Comparison of ENCODE assay signal across 12 cellular contexts in the genomic region with DNA sequence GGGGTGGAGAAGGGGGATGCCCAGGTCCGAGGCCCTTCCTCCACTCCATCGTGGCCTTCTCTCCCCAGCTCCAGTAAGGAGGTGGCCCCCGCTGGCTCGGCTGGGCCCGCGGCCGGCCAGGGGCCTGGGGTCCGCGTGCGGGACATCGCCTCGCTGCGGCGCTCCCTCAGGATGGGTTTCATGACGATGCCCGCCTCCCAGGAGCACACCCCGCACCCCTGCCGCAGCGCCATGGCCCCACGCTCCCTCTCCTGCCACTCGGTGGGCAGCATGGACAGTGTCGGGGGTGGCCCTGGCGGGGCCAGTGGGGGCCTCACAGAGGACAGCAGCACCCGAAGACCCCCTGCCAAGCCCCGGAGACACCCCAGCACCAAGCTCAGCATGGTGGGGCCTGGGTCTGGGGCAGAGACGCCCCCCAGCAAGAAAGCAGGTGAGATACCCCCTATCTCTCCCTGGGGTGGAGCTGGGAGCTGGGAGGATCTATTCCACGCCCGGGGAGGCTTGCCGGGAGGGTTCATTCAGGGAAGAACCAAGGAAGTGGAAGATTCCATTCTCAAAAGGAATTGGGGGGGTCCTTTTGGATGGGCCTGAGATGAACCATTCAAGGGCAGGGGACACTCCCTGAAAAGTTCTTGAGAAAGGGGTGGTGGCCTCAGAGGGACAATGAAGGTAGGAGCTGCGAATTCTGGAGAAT. TPM values are rescaled to one million over a fixed set of nuclear protein-coding genes. Genes with fewer than 3 reads are reported as not detected.
DNase-seq lines count a peak whose midpoint lies in the region; ATAC-seq, FAIRE-seq and TF ChIP-seq lines count a peak whose summit lies in the region.
"Had no signal": no experiment of that assay in that cellular context is flagged by ENCODE, and none has a peak within 500 bp of the region (broad histone marks: within the 10 kb centered on the region; RNA-seq: fewer than 3 reads in every experiment).

No MANE protein-coding gene starts in this region.

- TF ChIP-seq EP300 in HepG2 (IDR thresholded peaks at IDR 0.05; ENCODE audit: low read depth in 2 of 2, low read length in 2 of 2) (no peak), HepG2 (CRISPR knock-in tag; IDR thresholded peaks at IDR 0.05; ENCODE audit: borderline replicate concordance) (no peak)

- TF ChIP-seq RAD21 in HepG2 (CRISPR knock-in tag; IDR thresholded peaks at IDR 0.05) = no peak

- H3K4me3 ChIP-seq in HepG2 (replicated peaks in 1 of 3; ENCODE audit: insufficient read depth in 1 of 3, low read depth in 2 of 3, low read length in 3 of 3) (no peak overlapping the region), right lobe of liver (no peak overlapping the region), fibroblast of villous mesenchyme (ENCODE audit: low read depth, low read length) (no peak overlapping the region), gastrocnemius medialis (no peak overlapping the region)

- intact Hi-C loops in HepG2 (cut with micrococcal nuclease; ENCODE audit: unreplicated experiment) = no loop called here
- intact Hi-C loops in right lobe of liver (cut with DNase I) = no loop called here
- intact Hi-C loops in gastrocnemius medialis (cut with DNase I; ENCODE audit: low total_unique reads) = no loop called here

- H2AFZ ChIP-seq in HepG2 (ENCODE audit: low read length) = no peak overlapping the region

- H3K36me3 ChIP-seq in HepG2 (replicated peaks in 1 of 2; ENCODE audit: control insufficient read depth in 1 of 2, insufficient read depth in 2 of 2, low read length in 2 of 2) = no peaks in the 10 kb centered on the region
- H3K36me3 ChIP-seq in right lobe of liver = no peaks in the 10 kb centered on the region
- H3K36me3 ChIP-seq in gastrocnemius medialis = no peaks in the 10 kb centered on the region

- 51% methylated on average over 13 of the region's 30 CpGs for WGBS in HepG2 (ENCODE audit: low lambda C conversion rate)
- 88% methylated on average over 1 of the region's 30 CpGs for WGBS in right lobe of liver (ENCODE audit: insufficient coverage, low coverage, low lambda C conversion rate, missing lambda C conversion rate)

- CTCF ChIA-PET in HepG2 (lab: Yijun Ruan, JAX; ENCODE audit: low intra/inter-chr PET ratio, low total read pairs) (no interaction called here), HEK293T (lab: Yijun Ruan, JAX) (no interaction called here)

- peaks cover 64% of the 10 kb centered on the region for H3K4me1 ChIP-seq in HepG2 (ENCODE audit: insufficient read depth, low read length)
- peaks cover 0 to 8% (median 0%) of the 10 kb centered on the region in 4 donors for H3K4me1 ChIP-seq in right lobe of liver
- H3K4me1 ChIP-seq in gastrocnemius medialis = peaks cover 4 to 5% of the 10 kb centered on the region in 2 donors

- TF ChIP-seq CTCF in HepG2 (CRISPR knock-in tag; IDR thresholded peaks at IDR 0.05) (no peak), right lobe of liver (IDR thresholded peaks at IDR 0.05) (no peak), fibroblast of villous mesenchyme (IDR thresholded peaks at IDR 0.05; ENCODE audit: insufficient read depth, low read depth, low read length) (no peak), gastrocnemius medialis (IDR thresholded peaks at IDR 0.05 in 4 of 5, conservative IDR thresholded peaks at IDR 0.05 in 1 of 5) (no peak)

- FAIRE-seq in HepG2 (lab: Jason Lieb, UNC) = no peak

- BruUV-seq in HepG2 (replicated peaks; lab: Mats Ljungman, UMichigan) = no TSS peak

- no peak for DNase-seq in HepG2 (ENCODE audit: low spot score)
- DNase-seq in right lobe of liver = no peak
- DNase-seq in NCI-H526 treated with DMSO at 0.1 percent for 48 hours (lab: John Stamatoyannopoulos, UW) = peak; percentile 22
- DNase-seq in fibroblast of villous mesenchyme (ENCODE audit: low read depth) = peak; percentile 48
- no peak for DNase-seq in GM19238 (ENCODE audit: insufficient read length, low spot score)
- no peak for DNase-seq in HEK293T (ENCODE audit: extremely low spot score)
- no peak for DNase-seq in gastrocnemius medialis
- DNase-seq: activated CD4-positive, alpha-beta T cell treated with anti-CD3 and anti-CD28 coated beads for 1 hour; activated T-cell treated with anti-CD3 and anti-CD28 coated beads, Interleukin-2, amount 50 U/mL, for 48 hours; NCI-H524 treated with DMSO at 0.1 percent for 48 hours; stimulated activated naive CD8-positive, alpha-beta T cell treated with anti-CD3 and anti-CD28 coated beads, Interleukin-15, amount 100 ng/mL, for 72 hours had no signal

- TF ChIP-seq POLR2A in HepG2 (IDR thresholded peaks at IDR 0.05; ENCODE audit: insufficient read depth in 1 of 2, low read depth in 2 of 2, low read length in 2 of 2) (no peak), right lobe of liver (IDR thresholded peaks at IDR 0.05) (no peak), gastrocnemius medialis (IDR thresholded peaks at IDR 0.05) (no peak)

- no peak overlapping the region for H3K4me2 ChIP-seq in HepG2 (ENCODE audit: low read depth, low read length)

- H4K20me1 ChIP-seq in HepG2 (ENCODE audit: insufficient read depth, low read length) = no peaks in the 10 kb centered on the region

- ATAC-seq in HepG2 (no peak), right lobe of liver (no peak), HG03159 (IDR thresholded peaks at IDR 0.05; ENCODE audit: unreplicated experiment) (no peak), gastrocnemius medialis (no peak)
- ATAC-seq: stimulated activated naive CD8-positive, alpha-beta T cell treated with anti-CD3 and anti-CD28 coated beads, Interleukin-15, amount 100 ng/mL, for 72 hours had no signal

- H3K79me2 ChIP-seq in HepG2 (ENCODE audit: insufficient read depth, low read length) = no peaks in the 10 kb centered on the region

- no peak overlapping the region for H3K9ac ChIP-seq in HepG2 (ENCODE audit: insufficient read depth, low read depth, low read length)

- H3K9me3 ChIP-seq in HepG2 (ENCODE audit: low read length) (no peaks in the 10 kb centered on the region), right lobe of liver (no peaks in the 10 kb centered on the region), gastrocnemius medialis (no peaks in the 10 kb centered on the region)

- H3K27ac ChIP-seq in HepG2 (ENCODE audit: extremely low read length, insufficient read depth, low read length) (no peak overlapping the region), right lobe of liver (no peak overlapping the region), gastrocnemius medialis (no peak overlapping the region)

- in situ Hi-C loops in HepG2 (cut with HindIII; ENCODE audit: extremely low pct_ligation_motif_present, low pct_unique_long_range_greater_than_20kb) = loop anchor here (5.0 kb wide), 1 partner anchor 80 kb away; no protein-coding TSS in a partner anchor
- in situ Hi-C loops in gastrocnemius medialis (cut with MboI; ENCODE audit: low sequenced_read_pairs in 4 of 4) = no loop called here

- POLR2A ChIA-PET in HepG2 (lab: Yijun Ruan, JAX) (no interaction called here), HEK293T (lab: Yijun Ruan, JAX) (interaction anchor here (0.6 to 1.8 kb wide), 3 partner anchors 9 to 58 kb away, joined by 3 to 4 read pairs (median 3); a partner anchor contains a TSS)

- peaks cover 3 to 44% of the 10 kb centered on the region in 2 experiments for H3K27me3 ChIP-seq in HepG2 (ENCODE audit: control insufficient read depth in 1 of 2, insufficient read depth in 2 of 2, low read length in 2 of 2)
- H3K27me3 ChIP-seq in right lobe of liver = no peaks in the 10 kb centered on the region
- no peaks in the 10 kb centered on the region for H3K27me3 ChIP-seq in gastrocnemius medialis

RNA-seq across cellular contexts. Expression of a gene that starts 3.2 kb away (rescaled TPM):
- total RNA-seq in HepG2 (2016; rRNA removed; fragmentation: Illumina TruSeq; extraction: Trizol) = 0.15 TPM in 2 replicates
- total RNA-seq in HepG2 (2016; cell fraction: cytosol; rRNA removed; fragmentation: Illumina TruSeq; extraction: Trizol; ENCODE audit: low read depth) = not detected in 2 replicates
- 0.09 and 0.26 TPM in 2 replicates for total RNA-seq in HepG2 (2016; cell fraction: insoluble cytoplasmic fraction; rRNA removed; fragmentation: Illumina TruSeq; extraction: Trizol)
- total RNA-seq in HepG2 (2016; cell fraction: membrane; rRNA removed; fragmentation: Illumina TruSeq; extraction: Trizol) = 0.55 TPM in 1 of 2 replicates, not detected in the other
- total RNA-seq in HepG2 (2016; cell fraction: nucleus; rRNA removed; fragmentation: Illumina TruSeq; extraction: Trizol) = 0.09 and 0.22 TPM in 2 replicates
- polyA plus RNA-seq in HepG2 (2011; rRNA removed) = 0.46 and 0.76 TPM in 2 replicates
- polyA plus RNA-seq in HepG2 (2011; cell fraction: cytosol; rRNA removed) = 0.44 and 0.70 TPM in 2 replicates
- 2.4 and 2.9 TPM in 2 replicates for polyA plus RNA-seq in HepG2 (2011; cell fraction: nucleus; rRNA removed)
- 0.60 and 0.88 TPM in 2 replicates for polyA plus RNA-seq in HepG2 (2012)
- 0.07 and 0.09 TPM in 2 replicates for polyA plus RNA-seq in HepG2 (2016; cell fraction: cytosol; fragmentation: Illumina TruSeq; extraction: Trizol; ENCODE audit: low read depth)
- 0.08 TPM in 1 of 2 replicates, not detected in the other for polyA plus RNA-seq in HepG2 (2016; cell fraction: insoluble cytoplasmic fraction; fragmentation: Illumina TruSeq; extraction: Trizol; ENCODE audit: low read depth)
- polyA plus RNA-seq in HepG2 (2016; cell fraction: membrane; fragmentation: Illumina TruSeq; extraction: Trizol; ENCODE audit: low read depth) = 0.07 TPM in 1 of 2 replicates, not detected in the other
- 0.77 and 0.83 TPM in 2 replicates for polyA plus RNA-seq in HepG2 (2016; cell fraction: nucleus; fragmentation: Illumina TruSeq; extraction: Trizol; ENCODE audit: insufficient read depth, low read depth)
- polyA minus RNA-seq in HepG2 (2011; rRNA and poly(A)+ RNA removed; ENCODE audit: low replicate concordance) = 0.62 TPM in 1 of 2 replicates, not detected in the other
- 0.53 and 0.99 TPM in 2 replicates for polyA minus RNA-seq in HepG2 (2011; cell fraction: cytosol; rRNA and poly(A)+ RNA removed)
- polyA minus RNA-seq in HepG2 (2011; cell fraction: nucleus; rRNA and poly(A)+ RNA removed) = 0.62 and 0.64 TPM in 2 replicates
- total RNA-seq in right lobe of liver = under 1 TPM; 0.06 to 0.74 (median 0.32) TPM
- 0.43 and 0.64 TPM in 2 replicates for total RNA-seq in fibroblast of villous mesenchyme
- total RNA-seq in gastrocnemius medialis = under 1 TPM in 1 of 4 donors, not detected in 3; 0.29 TPM

RNA-seq across cellular contexts. Expression of a gene that starts 7.9 kb away (rescaled TPM):
- total RNA-seq in HepG2 (2016; rRNA removed; fragmentation: Illumina TruSeq; extraction: Trizol) = 6.3 and 7.7 TPM in 2 replicates
- total RNA-seq in HepG2 (2016; cell fraction: cytosol; rRNA removed; fragmentation: Illumina TruSeq; extraction: Trizol; ENCODE audit: low read depth) = 2.6 and 2.9 TPM in 2 replicates
- 5.6 and 7.4 TPM in 2 replicates for total RNA-seq in HepG2 (2016; cell fraction: insoluble cytoplasmic fraction; rRNA removed; fragmentation: Illumina TruSeq; extraction: Trizol)
- total RNA-seq in HepG2 (2016; cell fraction: membrane; rRNA removed; fragmentation: Illumina TruSeq; extraction: Trizol) = 4.7 and 8.1 TPM in 2 replicates
- total RNA-seq in HepG2 (2016; cell fraction: nucleus; rRNA removed; fragmentation: Illumina TruSeq; extraction: Trizol) = 4.4 and 5.5 TPM in 2 replicates
- 8.7 and 10.1 TPM in 2 replicates for polyA plus RNA-seq in HepG2 (2011; rRNA removed)
- 6.5 and 10.9 TPM in 2 replicates for polyA plus RNA-seq in HepG2 (2011; cell fraction: cytosol; rRNA removed)
- 17.7 and 20.7 TPM in 2 replicates for polyA plus RNA-seq in HepG2 (2011; cell fraction: nucleus; rRNA removed)
- 6.9 and 11.5 TPM in 2 replicates for polyA plus RNA-seq in HepG2 (2012)
- 2.7 and 4.0 TPM in 2 replicates for polyA plus RNA-seq in HepG2 (2016; cell fraction: cytosol; fragmentation: Illumina TruSeq; extraction: Trizol; ENCODE audit: low read depth)
- polyA plus RNA-seq in HepG2 (2016; cell fraction: insoluble cytoplasmic fraction; fragmentation: Illumina TruSeq; extraction: Trizol; ENCODE audit: low read depth) = 10.1 and 11.1 TPM in 2 replicates
- 6.2 and 8.1 TPM in 2 replicates for polyA plus RNA-seq in HepG2 (2016; cell fraction: membrane; fragmentation: Illumina TruSeq; extraction: Trizol; ENCODE audit: low read depth)
- 13.1 and 14.8 TPM in 2 replicates for polyA plus RNA-seq in HepG2 (2016; cell fraction: nucleus; fragmentation: Illumina TruSeq; extraction: Trizol; ENCODE audit: insufficient read depth, low read depth)
- 9.9 and 13.8 TPM in 2 replicates for polyA minus RNA-seq in HepG2 (2011; rRNA and poly(A)+ RNA removed; ENCODE audit: low replicate concordance)
- 7.0 and 9.1 TPM in 2 replicates for polyA minus RNA-seq in HepG2 (2011; cell fraction: cytosol; rRNA and poly(A)+ RNA removed)
- polyA minus RNA-seq in HepG2 (2011; cell fraction: nucleus; rRNA and poly(A)+ RNA removed) = 3.0 and 4.5 TPM in 2 replicates
- total RNA-seq in right lobe of liver = 10 to 100 TPM; 12.5 to 20.5 (median 17.0) TPM
- total RNA-seq in fibroblast of villous mesenchyme = 26.4 and 30.2 TPM in 2 replicates
- total RNA-seq in gastrocnemius medialis = 10 to 100 TPM; 14.3 to 25.5 (median 21.2) TPM

RNA-seq across cellular contexts. Expression of a gene that starts 22.8 kb away (rescaled TPM):
- total RNA-seq in HepG2 (2016; rRNA removed; fragmentation: Illumina TruSeq; extraction: Trizol) (not detected in 2 replicates), right lobe of liver (not detected), fibroblast of villous mesenchyme (not detected in 2 replicates), gastrocnemius medialis (under 1 TPM in 1 of 4 donors, not detected in 3; 0.29 TPM)
- not detected in 2 replicates for total RNA-seq in HepG2 (2016; cell fraction: cytosol; rRNA removed; fragmentation: Illumina TruSeq; extraction: Trizol; ENCODE audit: low read depth)
- 0.15 TPM in 1 of 2 replicates, not detected in the other for total RNA-seq in HepG2 (2016; cell fraction: insoluble cytoplasmic fraction; rRNA removed; fragmentation: Illumina TruSeq; extraction: Trizol)
- not detected in 2 replicates for total RNA-seq in HepG2 (2016; cell fraction: membrane; rRNA removed; fragmentation: Illumina TruSeq; extraction: Trizol)
- total RNA-seq in HepG2 (2016; cell fraction: nucleus; rRNA removed; fragmentation: Illumina TruSeq; extraction: Trizol) = not detected in 2 replicates
- 0.24 and 0.41 TPM in 2 replicates for polyA plus RNA-seq in HepG2 (2011; rRNA removed)
- 0.16 TPM in 1 of 2 replicates, not detected in the other for polyA plus RNA-seq in HepG2 (2011; cell fraction: cytosol; rRNA removed)
- polyA plus RNA-seq in HepG2 (2011; cell fraction: nucleus; rRNA removed) = 0.55 and 0.99 TPM in 2 replicates
- 0.20 TPM in 1 of 2 replicates, not detected in the other for polyA plus RNA-seq in HepG2 (2012)
- not detected in 2 replicates for polyA plus RNA-seq in HepG2 (2016; cell fraction: cytosol; fragmentation: Illumina TruSeq; extraction: Trizol; ENCODE audit: low read depth)
- not detected in 2 replicates for polyA plus RNA-seq in HepG2 (2016; cell fraction: insoluble cytoplasmic fraction; fragmentation: Illumina TruSeq; extraction: Trizol; ENCODE audit: low read depth)
- 0.26 TPM in 1 of 2 replicates, not detected in the other for polyA plus RNA-seq in HepG2 (2016; cell fraction: membrane; fragmentation: Illumina TruSeq; extraction: Trizol; ENCODE audit: low read depth)
- not detected in 2 replicates for polyA plus RNA-seq in HepG2 (2016; cell fraction: nucleus; fragmentation: Illumina TruSeq; extraction: Trizol; ENCODE audit: insufficient read depth, low read depth)
- 0.14 and 0.65 TPM in 2 replicates for polyA minus RNA-seq in HepG2 (2011; rRNA and poly(A)+ RNA removed; ENCODE audit: low replicate concordance)
- not detected in 2 replicates for polyA minus RNA-seq in HepG2 (2011; cell fraction: cytosol; rRNA and poly(A)+ RNA removed)
- polyA minus RNA-seq in HepG2 (2011; cell fraction: nucleus; rRNA and poly(A)+ RNA removed) = not detected in 2 replicates

RNA-seq across cellular contexts. Expression of a gene that starts 50.6 kb away (rescaled TPM):
- total RNA-seq in HepG2 (2016; rRNA removed; fragmentation: Illumina TruSeq; extraction: Trizol) = 16.7 and 24.8 TPM in 2 replicates
- total RNA-seq in HepG2 (2016; cell fraction: cytosol; rRNA removed; fragmentation: Illumina TruSeq; extraction: Trizol; ENCODE audit: low read depth) = 16.5 and 21.7 TPM in 2 replicates
- total RNA-seq in HepG2 (2016; cell fraction: insoluble cytoplasmic fraction; rRNA removed; fragmentation: Illumina TruSeq; extraction: Trizol) = 19.3 and 24.7 TPM in 2 replicates
- 16.5 and 20.1 TPM in 2 replicates for total RNA-seq in HepG2 (2016; cell fraction: membrane; rRNA removed; fragmentation: Illumina TruSeq; extraction: Trizol)
- 13.8 and 17.9 TPM in 2 replicates for total RNA-seq in HepG2 (2016; cell fraction: nucleus; rRNA removed; fragmentation: Illumina TruSeq; extraction: Trizol)
- polyA plus RNA-seq in HepG2 (2011; rRNA removed) = 26.4 and 29.0 TPM in 2 replicates
- 18.0 and 33.0 TPM in 2 replicates for polyA plus RNA-seq in HepG2 (2011; cell fraction: cytosol; rRNA removed)
- 102 and 127 TPM in 2 replicates for polyA plus RNA-seq in HepG2 (2011; cell fraction: nucleus; rRNA removed)
- 17.6 and 20.1 TPM in 2 replicates for polyA plus RNA-seq in HepG2 (2012)
- 16.5 and 23.2 TPM in 2 replicates for polyA plus RNA-seq in HepG2 (2016; cell fraction: cytosol; fragmentation: Illumina TruSeq; extraction: Trizol; ENCODE audit: low read depth)
- 21.3 TPM in 2 replicates for polyA plus RNA-seq in HepG2 (2016; cell fraction: insoluble cytoplasmic fraction; fragmentation: Illumina TruSeq; extraction: Trizol; ENCODE audit: low read depth)
- 13.7 and 17.5 TPM in 2 replicates for polyA plus RNA-seq in HepG2 (2016; cell fraction: membrane; fragmentation: Illumina TruSeq; extraction: Trizol; ENCODE audit: low read depth)
- polyA plus RNA-seq in HepG2 (2016; cell fraction: nucleus; fragmentation: Illumina TruSeq; extraction: Trizol; ENCODE audit: insufficient read depth, low read depth) = 39.6 and 40.4 TPM in 2 replicates
- polyA minus RNA-seq in HepG2 (2011; rRNA and poly(A)+ RNA removed; ENCODE audit: low replicate concordance) = 13.2 and 24.1 TPM in 2 replicates
- 10.6 and 13.9 TPM in 2 replicates for polyA minus RNA-seq in HepG2 (2011; cell fraction: cytosol; rRNA and poly(A)+ RNA removed)
- polyA minus RNA-seq in HepG2 (2011; cell fraction: nucleus; rRNA and poly(A)+ RNA removed) = 7.1 and 7.3 TPM in 2 replicates
- total RNA-seq in right lobe of liver = 10 to 100 TPM in 5 of 6 experiments, 1 to 10 TPM in 1; 9.8 to 26.8 (median 13.2) TPM
- total RNA-seq in fibroblast of villous mesenchyme = 14.8 and 15.1 TPM in 2 replicates
- 10 to 100 TPM in 3 of 4 donors, 1 to 10 TPM in 1; 5.1 to 16.0 (median 13.0) TPM for total RNA-seq in gastrocnemius medialis

RNA-seq across cellular contexts. Expression of a gene that starts 52.1 kb away (rescaled TPM):
- total RNA-seq in HepG2 (2016; rRNA removed; fragmentation: Illumina TruSeq; extraction: Trizol) (117 and 132 TPM in 2 replicates), right lobe of liver (10 to 100 TPM; 52.9 to 86.3 (median 69.8) TPM), fibroblast of villous mesenchyme (7.7 and 19.0 TPM in 2 replicates), gastrocnemius medialis (10 to 100 TPM; 10.7 to 16.4 (median 13.5) TPM)
- total RNA-seq in HepG2 (2016; cell fraction: cytosol; rRNA removed; fragmentation: Illumina TruSeq; extraction: Trizol; ENCODE audit: low read depth) = 31.9 and 33.3 TPM in 2 replicates
- total RNA-seq in HepG2 (2016; cell fraction: insoluble cytoplasmic fraction; rRNA removed; fragmentation: Illumina TruSeq; extraction: Trizol) = 111 and 137 TPM in 2 replicates
- total RNA-seq in HepG2 (2016; cell fraction: membrane; rRNA removed; fragmentation: Illumina TruSeq; extraction: Trizol) = 66.9 and 73.0 TPM in 2 replicates
- total RNA-seq in HepG2 (2016; cell fraction: nucleus; rRNA removed; fragmentation: Illumina TruSeq; extraction: Trizol) = 58.2 and 67.9 TPM in 2 replicates
- polyA plus RNA-seq in HepG2 (2011; rRNA removed) = 125 and 127 TPM in 2 replicates
- 56.3 and 126 TPM in 2 replicates for polyA plus RNA-seq in HepG2 (2011; cell fraction: cytosol; rRNA removed)
- 211 and 341 TPM in 2 replicates for polyA plus RNA-seq in HepG2 (2011; cell fraction: nucleus; rRNA removed)
- polyA plus RNA-seq in HepG2 (2012) = 63.5 and 68.9 TPM in 2 replicates
- polyA plus RNA-seq in HepG2 (2016; cell fraction: cytosol; fragmentation: Illumina TruSeq; extraction: Trizol; ENCODE audit: low read depth) = 20.7 and 23.5 TPM in 2 replicates
- 136 and 157 TPM in 2 replicates for polyA plus RNA-seq in HepG2 (2016; cell fraction: insoluble cytoplasmic fraction; fragmentation: Illumina TruSeq; extraction: Trizol; ENCODE audit: low read depth)
- polyA plus RNA-seq in HepG2 (2016; cell fraction: membrane; fragmentation: Illumina TruSeq; extraction: Trizol; ENCODE audit: low read depth) = 44.8 and 50.5 TPM in 2 replicates
- polyA plus RNA-seq in HepG2 (2016; cell fraction: nucleus; fragmentation: Illumina TruSeq; extraction: Trizol; ENCODE audit: insufficient read depth, low read depth) = 131 TPM in 2 replicates
- polyA minus RNA-seq in HepG2 (2011; rRNA and poly(A)+ RNA removed; ENCODE audit: low replicate concordance) = 24.8 and 334 TPM in 2 replicates
- polyA minus RNA-seq in HepG2 (2011; cell fraction: cytosol; rRNA and poly(A)+ RNA removed) = 131 and 176 TPM in 2 replicates
- 107 and 124 TPM in 2 replicates for polyA minus RNA-seq in HepG2 (2011; cell fraction: nucleus; rRNA and poly(A)+ RNA removed)

Comparison
In these comparisons a context has a peak if more than half of its experiments do, and no peak if none do; other contexts are left out.
1. DNase-seq: peak in NCI-H526 treated with DMSO at 0.1 percent for 48 hours (single experiment) and fibroblast of villous mesenchyme (single experiment); none in HepG2 (single experiment), right lobe of liver (0 of 3), GM19238 (single experiment), HEK293T (single experiment) and gastrocnemius medialis (0 of 2).